ENCODE assay signal across 2 cellular contexts in the genomic region with DNA sequence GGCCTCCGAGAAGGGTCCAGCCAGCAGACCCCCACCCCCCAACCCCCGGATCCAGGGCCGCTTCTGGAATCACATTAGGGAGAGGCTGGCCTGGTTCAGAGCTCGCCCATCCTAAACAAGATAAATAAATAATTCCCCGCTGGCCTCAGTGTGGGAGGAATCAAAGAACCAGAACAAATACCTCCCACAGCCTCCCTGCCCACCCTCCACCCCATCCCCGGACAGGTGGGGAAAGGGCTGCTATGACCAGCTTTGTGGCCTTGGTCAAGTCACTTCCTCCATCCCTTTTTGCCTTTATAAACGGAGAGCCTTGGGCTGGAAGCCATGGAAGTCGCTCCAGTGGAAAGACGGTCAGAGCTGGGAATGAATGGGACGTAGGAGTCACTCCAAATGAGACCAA.
TF ChIP-seq lines count a peak whose summit lies in the region.

No MANE protein-coding gene starts in this region.

TF ChIP-seq in HEK293, 187 proteins besides CTCF, POLR2A, EP300 and RAD21:
- TF ChIP-seq ZNF391 (tag by site-specific recombination; IDR thresholded peaks at IDR 0.05; ENCODE audit: borderline replicate concordance, low read depth) = no peak
- no peak for TF ChIP-seq ZNF341 (tag by site-specific recombination; IDR thresholded peaks at IDR 0.05; ENCODE audit: low read depth)
- peak; percentile 60 for TF ChIP-seq EGR2 (tag by site-specific recombination; IDR thresholded peaks at IDR 0.05; ENCODE audit: low read depth)
- peak; percentile 60 for TF ChIP-seq ZFHX2 (tag by site-specific recombination; conservative IDR thresholded peaks at IDR 0.05)
TF ChIP-seq in HEK293: peak in this region for 2.

TF ChIP-seq in H1, 55 proteins besides CTCF, POLR2A, EP300 and RAD21:
- TF ChIP-seq KDM1A (IDR thresholded peaks at IDR 0.05; ENCODE audit: borderline replicate concordance, low read length) = 0 out of 2 replicates have a peak, but pooled peaks have one; percentile 35
- no peak for TF ChIP-seq CREB1 (IDR thresholded peaks at IDR 0.05)
- TF ChIP-seq EZH2 (IDR thresholded peaks at IDR 0.05; ENCODE audit: low read depth, low read length, severe bottlenecking) = peak; percentile 14
- peak; percentile 39 for TF ChIP-seq CTBP2 (IDR thresholded peaks at IDR 0.05; ENCODE audit: borderline replicate concordance, insufficient read depth, insufficient read length, low read length)
